Comparison of ENCODE assay signal across 7 cellular contexts in the genomic region with DNA sequence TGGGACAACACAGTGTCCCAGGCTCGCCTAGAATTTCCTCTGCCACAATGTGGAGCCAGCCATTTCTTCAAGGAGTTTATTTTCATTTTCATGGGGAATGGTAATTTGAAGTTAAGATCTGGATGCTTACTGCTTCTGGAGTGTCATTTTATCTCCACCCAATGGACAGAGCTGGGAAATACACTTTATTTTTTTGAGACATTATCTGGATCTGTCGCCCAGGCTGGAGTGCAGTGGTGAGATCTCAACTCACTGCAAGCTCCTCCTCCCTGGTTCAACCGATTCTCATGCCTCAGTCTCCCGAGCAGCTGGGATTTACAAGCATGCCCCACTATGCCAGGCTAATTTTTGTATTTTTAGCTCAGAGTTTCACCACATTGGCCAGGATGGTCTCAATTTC. TPM values are rescaled to one million over a fixed set of nuclear protein-coding genes. Genes with fewer than 3 reads are reported as not detected.
DNase-seq lines count a peak whose midpoint lies in the region; ATAC-seq and TF ChIP-seq lines count a peak whose summit lies in the region.

No MANE protein-coding gene starts in this region.

- peaks cover 9% of the 10 kb centered on the region for H3K4me1 Mint-ChIP-seq in activated T-helper 17 cell treated with anti-CD3 and anti-CD28 coated beads, Interleukin-2, amount 50 U/mL, for 72 hours

- intact Hi-C loops in psoas muscle (cut with DNase I), result loop anchor here (1.0 to 10.0 kb wide), 4 partner anchors 144 to 390 kb away; partner anchors contain the start of gene ADAM19 (in 1 of the 2)

- no peaks in the 10 kb centered on the region for H3K9me2 ChIP-seq in Loucy (replicated peaks; ENCODE audit: low read depth, low read length)

- H3K4me2 ChIP-seq in Loucy (ENCODE audit: low read depth, low read length, poor library complexity, severe bottlenecking), result peak overlapping the region; percentile 27

- H3K9me3 ChIP-seq in Loucy (ENCODE audit: insufficient read depth, low read depth, low read length), result no peaks in the 10 kb centered on the region
- H3K9me3 ChIP-seq in cardiac muscle cell (ENCODE audit: low read depth), result no peaks in the 10 kb centered on the region
- no peaks in the 10 kb centered on the region for H3K9me3 ChIP-seq in psoas muscle

- H3K4me3 ChIP-seq in Loucy (ENCODE audit: low read length, poor library complexity, severe bottlenecking), result no peak overlapping the region
- no peak overlapping the region for H3K4me3 ChIP-seq in cardiac muscle cell
- H3K4me3 ChIP-seq in psoas muscle, result no peak overlapping the region

- H3K27me3 Mint-ChIP-seq in activated T-helper 17 cell treated with anti-CD3 and anti-CD28 coated beads, Interleukin-2, amount 50 U/mL, for 72 hours, result no peaks in the 10 kb centered on the region

- no peak overlapping the region for H3K9ac ChIP-seq in Loucy (ENCODE audit: low read depth, low read length, poor library complexity, severe bottlenecking)

- WGBS in psoas muscle, 3 donors, result 1% methylated on average over 4 of the region's 4 CpGs

- H3K27ac Mint-ChIP-seq in activated T-helper 17 cell treated with anti-CD3 and anti-CD28 coated beads, Interleukin-2, amount 50 U/mL, for 72 hours, result peak overlapping the region; percentile 76

- H3K79me2 ChIP-seq in Loucy (ENCODE audit: insufficient read depth, low read length), result no peaks in the 10 kb centered on the region

- no peaks in the 10 kb centered on the region for H3K9me3 Mint-ChIP-seq in activated T-helper 17 cell treated with anti-CD3 and anti-CD28 coated beads, Interleukin-2, amount 50 U/mL, for 72 hours

- no peaks in the 10 kb centered on the region for H3K36me3 ChIP-seq in Loucy (ENCODE audit: insufficient read depth, low read length)
- H3K36me3 ChIP-seq in cardiac muscle cell, result no peaks in the 10 kb centered on the region
- H3K36me3 ChIP-seq in psoas muscle (ENCODE audit: insufficient read depth in 1 of 2, low read depth in 1 of 2), result no peaks in the 10 kb centered on the region

- H3K4me3 Mint-ChIP-seq in activated T-helper 17 cell treated with anti-CD3 and anti-CD28 coated beads, Interleukin-2, amount 50 U/mL, for 72 hours, result peak overlapping the region; percentile 41

- H3K36me3 Mint-ChIP-seq in activated T-helper 17 cell treated with anti-CD3 and anti-CD28 coated beads, Interleukin-2, amount 50 U/mL, for 72 hours (ENCODE audit: low read depth), result no peaks in the 10 kb centered on the region

- H3K27me3 ChIP-seq in Loucy (ENCODE audit: insufficient read depth, low read length, poor library complexity, severe bottlenecking), result no peaks in the 10 kb centered on the region
- no peaks in the 10 kb centered on the region for H3K27me3 ChIP-seq in cardiac muscle cell
- no peaks in the 10 kb centered on the region for H3K27me3 ChIP-seq in psoas muscle (ENCODE audit: insufficient read depth in 3 of 3, low read length in 2 of 3)

- peak; percentile 77 for ATAC-seq in GM18907 (IDR thresholded peaks at IDR 0.05; ENCODE audit: unreplicated experiment)
- peak; percentile 82 for ATAC-seq in activated T-helper 17 cell treated with anti-CD3 and anti-CD28 coated beads, Interleukin-2, amount 50 U/mL, for 72 hours (replicated peaks)
- peak; percentile 76 to 95 (median 81) for ATAC-seq in psoas muscle

- H3K27ac ChIP-seq in cardiac muscle cell (no peak overlapping the region), psoas muscle (no peak overlapping the region)

- DNase-seq in DMS114 treated with DMSO at 0.1 percent for 48 hours (lab: John Stamatoyannopoulos, UW; ENCODE audit: unreplicated experiment) (peak; percentile 60), cardiac muscle cell (ENCODE audit: low read depth in 1 of 2, low spot score in 1 of 2) (peak; percentile 35 to 82), psoas muscle (no peak)
- DNase-seq in effector CD8-positive, alpha-beta T cell (lab: John Stamatoyannopoulos, UW), result no peak

- TF ChIP-seq CTCF in Loucy (conservative IDR thresholded peaks at IDR 0.05; ENCODE audit: low read length), result peak; percentile 55
- TF ChIP-seq CTCF in cardiac muscle cell (IDR thresholded peaks at IDR 0.05; ENCODE audit: low read depth, low read length), result peak; percentile 61
- peak; percentile 66 for TF ChIP-seq CTCF in psoas muscle (IDR thresholded peaks at IDR 0.05)

- no peaks in the 10 kb centered on the region for H3F3A ChIP-seq in Loucy (ENCODE audit: low read depth)

- H3K4me1 ChIP-seq in Loucy (ENCODE audit: insufficient read depth, low read length, poor library complexity, severe bottlenecking) (no peaks in the 10 kb centered on the region), cardiac muscle cell (ENCODE audit: low read depth) (no peaks in the 10 kb centered on the region), psoas muscle (peaks cover 3% of the 10 kb centered on the region)

- H2AFZ ChIP-seq in Loucy (ENCODE audit: low read length), result no peak overlapping the region

- H4K20me1 ChIP-seq in Loucy (ENCODE audit: insufficient read depth, low read length, poor library complexity, severe bottlenecking), result no peaks in the 10 kb centered on the region

RNA-seq across cellular contexts. Expression of gene THG1L, which starts 12.7 kb away (rescaled TPM):
- total RNA-seq in activated T-helper 17 cell treated with anti-CD3 and anti-CD28 coated beads, Interleukin-2, amount 50 U/mL, for 72 hours, result 10 to 100 TPM; 11.0 to 12.1 TPM
- total RNA-seq in cardiac muscle cell (10.0 and 10.4 TPM in 2 replicates), psoas muscle (1 to 10 TPM; 5.7 to 6.7 (median 6.5) TPM)
- polyA plus RNA-seq in cardiac muscle cell (6.1 and 9.4 TPM in 2 replicates), psoas muscle (1 to 10 TPM; 3.0 to 4.1 (median 3.8) TPM)

RNA-seq across cellular contexts. Expression of gene LSM11, which starts 25.0 kb away (rescaled TPM):
- 1 to 10 TPM; 7.6 to 8.4 TPM for total RNA-seq in activated T-helper 17 cell treated with anti-CD3 and anti-CD28 coated beads, Interleukin-2, amount 50 U/mL, for 72 hours
- total RNA-seq in cardiac muscle cell (3.0 and 5.5 TPM in 2 replicates), psoas muscle (1 to 10 TPM; 1.0 to 1.9 (median 1.8) TPM)
- polyA plus RNA-seq in cardiac muscle cell (1.6 and 2.2 TPM in 2 replicates), psoas muscle (1 to 10 TPM; 1.2 to 2.2 (median 2.2) TPM)

RNA-seq across cellular contexts. Expression of gene C5orf52, which starts 47.2 kb away (rescaled TPM):
- not detected for total RNA-seq in activated T-helper 17 cell treated with anti-CD3 and anti-CD28 coated beads, Interleukin-2, amount 50 U/mL, for 72 hours
- total RNA-seq in cardiac muscle cell (not detected in 2 replicates), psoas muscle (not detected)
- polyA plus RNA-seq in cardiac muscle cell (not detected in 2 replicates), psoas muscle (not detected)

Comparison
In these comparisons a context has a peak if more than half of its experiments do, and no peak if none do; other contexts are left out.
1. DNase-seq: peak in DMS114 treated with DMSO at 0.1 percent for 48 hours (single experiment) and cardiac muscle cell (2 of 2); none in psoas muscle (0 of 2) and effector CD8-positive, alpha-beta T cell (single experiment).
2. Peak in every context shown above with its lines, with median percentiles within 50 percentile points of each other: ATAC-seq and CTCF ChIP-seq.